ENCODE assay signal across 16 cellular contexts in genomic region chr1:183757061-183757460, GRCh38. TPM values are rescaled to one million over a fixed set of nuclear protein-coding genes. Genes with fewer than 3 reads are reported as not detected.
DNase-seq lines count a peak whose midpoint lies in the region; ATAC-seq and TF ChIP-seq lines count a peak whose summit lies in the region.
"Had no signal": no experiment of that assay in that cellular context is flagged by ENCODE, and none has a peak within 500 bp of the region (broad histone marks: within the 10 kb centered on the region; RNA-seq: fewer than 3 reads in every experiment).

No MANE protein-coding gene starts in this region.

- H3F3A ChIP-seq in PC-3 (ENCODE audit: low read length, unreplicated experiment): no peaks in the 10 kb centered on the region

- H3K4me2 ChIP-seq in PC-3 (ENCODE audit: low read length): peak overlapping the region; percentile 64
- H3K4me2 ChIP-seq: BLaER1 treated with 17β-estradiol and CSF1 and Interleukin-3, amounts not matched to agents 10 nM and 100 nM had no signal

- H3K36me3 Mint-ChIP-seq in mesothelial cell of epicardium: peaks cover 11% of the 10 kb centered on the region
- H3K36me3 Mint-ChIP-seq in natural killer cell treated with Interleukin-12 subunit alpha and Interleukin-12 subunit beta and Interleukin-15 and Interleukin-18, amount 100 ng/mL, for 72 hours: peaks cover 10% of the 10 kb centered on the region

- ATAC-seq in PC-3: peak; percentile 87
- no peak for ATAC-seq in natural killer cell treated with Interleukin-12 subunit alpha and Interleukin-12 subunit beta and Interleukin-15 and Interleukin-18, amount 100 ng/mL, for 72 hours
- no peak for ATAC-seq in GM19395 (IDR thresholded peaks at IDR 0.05; ENCODE audit: unreplicated experiment)
- ATAC-seq: activated T-cell treated with anti-CD3 and anti-CD28 coated beads, Interleukin-2, amount 50 U/mL, for 72 hours had no signal

- no peaks in the 10 kb centered on the region for H3K27me3 Mint-ChIP-seq in mesothelial cell of epicardium (ENCODE audit: low read depth)
- peaks cover 18 to 21% of the 10 kb centered on the region in 2 donors for H3K27me3 Mint-ChIP-seq in natural killer cell treated with Interleukin-12 subunit alpha and Interleukin-12 subunit beta and Interleukin-15 and Interleukin-18, amount 100 ng/mL, for 72 hours
- H3K27me3 Mint-ChIP-seq: central memory CD8-positive, alpha-beta T cell had no signal

- peak overlapping the region; percentile 14 for H3K27ac Mint-ChIP-seq in mesothelial cell of epicardium
- no peak overlapping the region for H3K27ac Mint-ChIP-seq in natural killer cell treated with Interleukin-12 subunit alpha and Interleukin-12 subunit beta and Interleukin-15 and Interleukin-18, amount 100 ng/mL, for 72 hours
- H3K27ac Mint-ChIP-seq: activated T-cell treated with anti-CD3 and anti-CD28 coated beads, Interleukin-2, amount 50 U/mL, for 72 hours had no signal

- H3K4me3 Mint-ChIP-seq in mesothelial cell of epicardium: no peak overlapping the region
- H3K4me3 Mint-ChIP-seq in natural killer cell treated with Interleukin-12 subunit alpha and Interleukin-12 subunit beta and Interleukin-15 and Interleukin-18, amount 100 ng/mL, for 72 hours: no peak overlapping the region
- H3K4me3 Mint-ChIP-seq: activated T-cell treated with anti-CD3 and anti-CD28 coated beads, Interleukin-2, amount 50 U/mL, for 72 hours; central memory CD8-positive, alpha-beta T cell had no signal

- H3K4me1 ChIP-seq in PC-3 (ENCODE audit: insufficient read depth, low read length): peaks cover 18% of the 10 kb centered on the region
- H3K4me1 ChIP-seq: BLaER1 treated with 17β-estradiol and CSF1 and Interleukin-3, amounts not matched to agents 10 nM and 100 nM; vagina had no signal

- DNase-seq in AG10803 (ENCODE audit: low read depth) (peak; percentile 88), PC-3 (peak; percentile 78), dermis blood vessel endothelial cell (peak; percentile 86), mesothelial cell of epicardium (ENCODE audit: low spot score in 2 of 2, unreplicated experiment in 2 of 2) (no peak), NOMO-1 treated with dmso at 0.1 percent for 144 hours (lab: John Stamatoyannopoulos, UW; ENCODE audit: unreplicated experiment) (no peak)
- no peak for DNase-seq in natural killer cell treated with Interleukin-12 subunit alpha and Interleukin-12 subunit beta and Interleukin-15 and Interleukin-18, amount 100 ng/mL, for 72 hours (ENCODE audit: low spot score)
- no peak for DNase-seq in stimulated activated CD4-positive, alpha-beta T cell treated with anti-CD3 and anti-CD28 coated beads, Interleukin-4, amount 100 ng/mL, for 1 hour
- DNase-seq: activated CD4-positive, alpha-beta T cell treated with anti-CD3 and anti-CD28 coated beads for 4 hours; activated T-cell treated with anti-CD3 and anti-CD28 coated beads, Interleukin-2, amount 50 U/mL, for 72 hours; kidney; NCI-H2107; occipital lobe had no signal

- H3K27me3 ChIP-seq in PC-3 (ENCODE audit: low read length): no peaks in the 10 kb centered on the region
- H3K27me3 ChIP-seq: BLaER1 treated with 17β-estradiol and CSF1 and Interleukin-3, amounts not matched to agents 10 nM and 100 nM; vagina had no signal

- peak overlapping the region; percentile 43; the same call in 1 of the 2 replicates for H2AFZ ChIP-seq in PC-3 (ENCODE audit: low read length)

- no peaks in the 10 kb centered on the region for H3K9me3 ChIP-seq in PC-3 (ENCODE audit: low read length)
- H3K9me3 ChIP-seq: vagina had no signal

- no peak for TF ChIP-seq CTCF in AG10803 (conservative IDR thresholded peaks at IDR 0.05; ENCODE audit: low read length)
- TF ChIP-seq CTCF in PC-3 (conservative IDR thresholded peaks at IDR 0.05; ENCODE audit: low read depth, low read length): no peak
- no peak for TF ChIP-seq CTCF in mesothelial cell of epicardium (IDR thresholded peaks at IDR 0.05; ENCODE audit: unreplicated experiment)

- no TSS peak for BruUV-seq in PC-3 (replicated peaks; lab: Mats Ljungman, UMichigan)

- peaks cover 12% of the 10 kb centered on the region for H3K4me1 Mint-ChIP-seq in mesothelial cell of epicardium
- H3K4me1 Mint-ChIP-seq in natural killer cell treated with Interleukin-12 subunit alpha and Interleukin-12 subunit beta and Interleukin-15 and Interleukin-18, amount 100 ng/mL, for 72 hours (ENCODE audit: low read depth in 2 of 2): no peaks in the 10 kb centered on the region
- H3K4me1 Mint-ChIP-seq: central memory CD8-positive, alpha-beta T cell had no signal

- H4K20me1 ChIP-seq in PC-3 (ENCODE audit: low read length): no peaks in the 10 kb centered on the region
- H4K20me1 ChIP-seq: BLaER1 treated with 17β-estradiol and CSF1 and Interleukin-3, amounts not matched to agents 10 nM and 100 nM had no signal

- no peak overlapping the region for H3K9ac ChIP-seq in PC-3 (ENCODE audit: low read length)
- H3K9ac ChIP-seq: BLaER1 treated with 17β-estradiol and CSF1 and Interleukin-3, amounts not matched to agents 10 nM and 100 nM had no signal

- H3K27ac ChIP-seq in PC-3 (ENCODE audit: low read length): peak overlapping the region; percentile 31
- H3K27ac ChIP-seq: BLaER1 treated with 17β-estradiol and CSF1 and Interleukin-3, amounts not matched to agents 10 nM and 100 nM; vagina had no signal

- no peaks in the 10 kb centered on the region for H3K9me2 ChIP-seq in PC-3 (replicated peaks; ENCODE audit: low read length)

- H3K4me3 ChIP-seq in AG10803 (ENCODE audit: low read length): no peak overlapping the region
- peak overlapping the region; percentile 44; the same call in 1 of the 2 replicates for H3K4me3 ChIP-seq in PC-3 (ENCODE audit: low read length)
- H3K4me3 ChIP-seq: BLaER1 treated with 17β-estradiol and CSF1 and Interleukin-3, amounts not matched to agents 10 nM and 100 nM; vagina had no signal

- CTCF ChIA-PET in PC-3 (lab: Charles Lee): interaction anchor here (0.5 kb wide), 1 partner anchor 12 kb away, joined by 3 read pairs; no protein-coding TSS in a partner anchor

- no peaks in the 10 kb centered on the region for H3K79me2 ChIP-seq in PC-3 (ENCODE audit: low read length)

- POLR2A ChIA-PET in PC-3 (lab: Charles Lee; ENCODE audit: unreplicated experiment): interaction anchor here (0.6 kb wide), 1 partner anchor 66 kb away, joined by 3 read pairs; no protein-coding TSS in a partner anchor

- peaks cover 30% of the 10 kb centered on the region for H3K9me3 Mint-ChIP-seq in mesothelial cell of epicardium
- peaks cover 4% of the 10 kb centered on the region for H3K9me3 Mint-ChIP-seq in natural killer cell treated with Interleukin-12 subunit alpha and Interleukin-12 subunit beta and Interleukin-15 and Interleukin-18, amount 100 ng/mL, for 72 hours

- intact Hi-C loops in PC-3 (cut with micrococcal nuclease): no loop called here

- H3K36me3 ChIP-seq in PC-3 (ENCODE audit: low read depth, low read length): no peaks in the 10 kb centered on the region
- H3K36me3 ChIP-seq: BLaER1 treated with 17β-estradiol and CSF1 and Interleukin-3, amounts not matched to agents 10 nM and 100 nM; vagina had no signal

RNA-seq across cellular contexts. Expression of gene RGL1, which starts 47.9 kb away (rescaled TPM):
- total RNA-seq in PC-3 (2014; rRNA removed): 1.5 and 1.9 TPM in 2 replicates
- 28.8 and 29.3 TPM in 2 replicates for total RNA-seq in dermis blood vessel endothelial cell
- total RNA-seq in mesothelial cell of epicardium: 30.5 to 34.0 TPM (median 31.3 TPM) in 3 replicates
- 1 to 10 TPM; 3.7 to 5.0 TPM for total RNA-seq in natural killer cell treated with Interleukin-12 subunit alpha and Interleukin-12 subunit beta and Interleukin-15 and Interleukin-18, amount 100 ng/mL, for 72 hours

Comparison
In these comparisons a context has a peak if more than half of its experiments do, and no peak if none do; other contexts are left out.
1. DNase-seq: peak in AG10803 (single experiment), PC-3 (single experiment) and dermis blood vessel endothelial cell (single experiment); none in mesothelial cell of epicardium (0 of 2), natural killer cell treated with Interleukin-12 subunit alpha and Interleukin-12 subunit beta and Interleukin-15 and Interleukin-18, amount 100 ng/mL, for 72 hours (single experiment), NOMO-1 treated with dmso at 0.1 percent for 144 hours (single experiment) and stimulated activated CD4-positive, alpha-beta T cell treated with anti-CD3 and anti-CD28 coated beads, Interleukin-4, amount 100 ng/mL, for 1 hour (single experiment).